In genomic region chr18:68721681-68722583, GRCh38 we compare ENCODE assay signal across 8 cellular contexts. TPM values are rescaled to one million over a fixed set of nuclear protein-coding genes. Genes with fewer than 3 reads are reported as not detected.
DNase-seq lines count a peak whose midpoint lies in the region; ATAC-seq and TF ChIP-seq lines count a peak whose summit lies in the region.

No MANE protein-coding gene starts in this region.

- H3K27ac ChIP-seq in naive thymus-derived CD4-positive, alpha-beta T cell (ENCODE audit: low read depth, low read length), result peak overlapping the region; percentile 59
- H3K27ac ChIP-seq in WERI-Rb-1, result no peak overlapping the region

- H3K36me3 Mint-ChIP-seq in activated naive CD8-positive, alpha-beta T cell treated with anti-CD3 and anti-CD28 coated beads for 36 hours, result peaks cover 12% of the 10 kb centered on the region
- peaks cover 0 to 11% (median 6%) of the 10 kb centered on the region in 5 donors for H3K36me3 Mint-ChIP-seq in naive thymus-derived CD4-positive, alpha-beta T cell

- H3K9me3 ChIP-seq in naive thymus-derived CD4-positive, alpha-beta T cell (ENCODE audit: control insufficient read depth in 2 of 3, low read length in 3 of 3), result no peaks in the 10 kb centered on the region
- H3K9me3 ChIP-seq in WERI-Rb-1 (ENCODE audit: severe bottlenecking), result no peaks in the 10 kb centered on the region

- H3K27ac Mint-ChIP-seq in activated naive CD8-positive, alpha-beta T cell treated with anti-CD3 and anti-CD28 coated beads for 36 hours, result peak overlapping the region; percentile 86
- H3K27ac Mint-ChIP-seq in naive thymus-derived CD4-positive, alpha-beta T cell, result peak overlapping the region; percentile 87 to 95 (median 93)

- H3K9me3 Mint-ChIP-seq in activated naive CD8-positive, alpha-beta T cell treated with anti-CD3 and anti-CD28 coated beads for 36 hours, result peaks cover 4% of the 10 kb centered on the region
- H3K9me3 Mint-ChIP-seq in naive thymus-derived CD4-positive, alpha-beta T cell, result peaks cover 0 to 2% (median 0%) of the 10 kb centered on the region in 11 donors

- H3K36me3 ChIP-seq in naive thymus-derived CD4-positive, alpha-beta T cell (ENCODE audit: control insufficient read depth in 2 of 3, insufficient read depth in 3 of 3, low read length in 3 of 3), result no peaks in the 10 kb centered on the region
- no peaks in the 10 kb centered on the region for H3K36me3 ChIP-seq in WERI-Rb-1

- intact Hi-C loops in Right ventricle myocardium inferior (cut with DNase I), result no loop called here
- intact Hi-C loops in cardiac septum (cut with DNase I), result no loop called here
- intact Hi-C loops in naive thymus-derived CD4-positive, alpha-beta T cell (cut with micrococcal nuclease), result loop anchor here in 1 of 2 donors (2.0 kb wide), 1 partner anchor 13 kb away; no protein-coding TSS in a partner anchor

- H3K27me3 ChIP-seq in naive thymus-derived CD4-positive, alpha-beta T cell (ENCODE audit: control insufficient read depth in 2 of 2, insufficient read depth in 2 of 2, low read length in 2 of 2), result no peaks in the 10 kb centered on the region
- H3K27me3 ChIP-seq in WERI-Rb-1 (ENCODE audit: insufficient read depth, low read depth, severe bottlenecking), result no peaks in the 10 kb centered on the region

- peaks cover 0 to 12% of the 10 kb centered on the region in 2 donors for H3K4me1 ChIP-seq in naive thymus-derived CD4-positive, alpha-beta T cell (ENCODE audit: control insufficient read depth in 2 of 2, insufficient read depth in 2 of 2, low read length in 2 of 2)

- POLR2A ChIA-PET in naive thymus-derived CD4-positive, alpha-beta T cell (lab: Charles Lee), result interaction anchor here (0.7 kb wide), 1 partner anchor 1203 kb away, joined by 3 read pairs; no protein-coding TSS in a partner anchor

- CTCF ChIA-PET in naive thymus-derived CD4-positive, alpha-beta T cell (lab: Charles Lee), result no interaction called here

- no peak for TF ChIP-seq CTCF in WERI-Rb-1 (IDR thresholded peaks at IDR 0.05; ENCODE audit: low read depth, low read length)

- DNase-seq in Right ventricle myocardium inferior (ENCODE audit: missing footprints) (no peak), cardiac septum (ENCODE audit: low spot score) (no peak), WERI-Rb-1 (no peak), middle frontal gyrus (ENCODE audit: extremely low spot score, low spot score) (no peak), Ammon's horn (ENCODE audit: low spot score) (no peak)
- no peak for DNase-seq in activated naive CD8-positive, alpha-beta T cell treated with anti-CD3 and anti-CD28 coated beads for 36 hours
- peak in 7 of 9 donors; percentile 16 to 42 (median 37) for DNase-seq in naive thymus-derived CD4-positive, alpha-beta T cell

- H3K4me3 ChIP-seq in naive thymus-derived CD4-positive, alpha-beta T cell (ENCODE audit: low read length), result peak overlapping the region; percentile 53
- H3K4me3 ChIP-seq in WERI-Rb-1 (ENCODE audit: low read depth, low read length), result no peak overlapping the region

- H3K4me1 Mint-ChIP-seq in activated naive CD8-positive, alpha-beta T cell treated with anti-CD3 and anti-CD28 coated beads for 36 hours, result peaks cover 26% of the 10 kb centered on the region
- peaks cover 11 to 42% (median 33%) of the 10 kb centered on the region in 7 donors for H3K4me1 Mint-ChIP-seq in naive thymus-derived CD4-positive, alpha-beta T cell

- peak overlapping the region; percentile 75 for H3K4me3 Mint-ChIP-seq in activated naive CD8-positive, alpha-beta T cell treated with anti-CD3 and anti-CD28 coated beads for 36 hours
- peak overlapping the region; percentile 65 to 94 (median 88) for H3K4me3 Mint-ChIP-seq in naive thymus-derived CD4-positive, alpha-beta T cell

- no peaks in the 10 kb centered on the region for H3K27me3 Mint-ChIP-seq in activated naive CD8-positive, alpha-beta T cell treated with anti-CD3 and anti-CD28 coated beads for 36 hours
- H3K27me3 Mint-ChIP-seq in naive thymus-derived CD4-positive, alpha-beta T cell, result no peaks in the 10 kb centered on the region

- peak; percentile 44 for ATAC-seq in Right ventricle myocardium inferior
- peak; percentile 89 for ATAC-seq in HG03159 (IDR thresholded peaks at IDR 0.05; ENCODE audit: unreplicated experiment)
- peak; percentile 79 for ATAC-seq in naive thymus-derived CD4-positive, alpha-beta T cell

RNA-seq across cellular contexts. Expression of gene TMX3, which starts 7.0 kb away (rescaled TPM):
- total RNA-seq in Right ventricle myocardium inferior, result 24.7 TPM
- 33.2 TPM for total RNA-seq in cardiac septum
- 10 to 100 TPM; 40.8 to 49.8 TPM for total RNA-seq in activated naive CD8-positive, alpha-beta T cell treated with anti-CD3 and anti-CD28 coated beads for 36 hours
- total RNA-seq in naive thymus-derived CD4-positive, alpha-beta T cell, result 10 to 100 TPM; 42.0 to 76.5 (median 63.2) TPM
- polyA plus RNA-seq in naive thymus-derived CD4-positive, alpha-beta T cell, result 10 to 100 TPM; 18.7 to 20.2 TPM

Comparison
In these comparisons a context has a peak if more than half of its experiments do, and no peak if none do; other contexts are left out.
1. DNase-seq: peak in naive thymus-derived CD4-positive, alpha-beta T cell (7 of 9); none in Right ventricle myocardium inferior (single experiment), cardiac septum (single experiment), activated naive CD8-positive, alpha-beta T cell treated with anti-CD3 and anti-CD28 coated beads for 36 hours (single experiment), WERI-Rb-1 (single experiment), middle frontal gyrus (single experiment) and Ammon's horn (single experiment).
2. Peak in every context shown above with its lines, with median percentiles within 50 percentile points of each other: ATAC-seq.